In the genomic region with DNA sequence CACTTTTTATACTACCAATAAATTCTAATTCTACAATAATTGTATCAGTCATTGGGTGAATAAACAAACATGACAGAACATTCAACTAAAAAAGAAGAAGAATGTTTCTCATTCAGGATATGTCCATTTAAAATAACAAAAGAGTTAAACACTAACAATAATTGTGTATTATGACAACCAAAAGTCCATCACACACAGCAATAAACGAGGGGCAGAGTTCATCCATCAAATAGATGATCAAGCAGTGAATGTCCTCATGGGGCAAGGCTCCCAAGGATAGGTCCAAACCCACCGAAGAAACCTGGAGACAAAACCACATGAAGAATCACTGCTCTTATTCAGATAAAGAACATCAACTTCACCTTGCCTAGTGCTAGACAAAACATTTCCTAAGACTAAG, we compare ENCODE assay signal across 19 cellular contexts.
DNase-seq lines count a peak whose midpoint lies in the region; ATAC-seq and TF ChIP-seq lines count a peak whose summit lies in the region.
"Had no signal": no experiment of that assay in that cellular context is flagged by ENCODE, and none has a peak within 500 bp of the region (broad histone marks: within the 10 kb centered on the region; RNA-seq: fewer than 3 reads in every experiment).

No MANE protein-coding gene starts in this region.

- H3K79me2 ChIP-seq in ACC112 (ENCODE audit: control insufficient read depth, insufficient read depth, low read length, unreplicated experiment) (peaks cover 45% of the 10 kb centered on the region), PC-9 (ENCODE audit: low read depth) (peaks cover 78% of the 10 kb centered on the region)

- BruUV-seq in PC-9 (replicated peaks; lab: Mats Ljungman, UMichigan): no TSS peak
- BruUV-seq in Caco-2 (replicated peaks; lab: Mats Ljungman, UMichigan): no TSS peak

- 69 to 75% methylated on average over 2 of the region's 2 CpGs for WGBS in esophagus squamous epithelium, 2 donors

- TF ChIP-seq CTCF in PC-9 (conservative IDR thresholded peaks at IDR 0.05) (no peak), nephron (IDR thresholded peaks at IDR 0.05; ENCODE audit: unreplicated experiment in 3 of 3) (no peak), Caco-2 (IDR thresholded peaks at IDR 0.05; ENCODE audit: insufficient read depth in 1 of 2, low read depth in 1 of 2, low read length in 1 of 2, severe bottlenecking in 1 of 2, unreplicated experiment in 1 of 2) (no peak), esophagus squamous epithelium (IDR thresholded peaks at IDR 0.05) (no peak)

- H3K27ac Mint-ChIP-seq in nephron: peak overlapping the region; percentile 37 to 84 (median 41)
- no peak overlapping the region for H3K27ac Mint-ChIP-seq in Caco-2 (ENCODE audit: unreplicated experiment)
- H3K27ac Mint-ChIP-seq in activated naive CD4-positive, alpha-beta T cell treated with anti-CD3 and anti-CD28 coated beads for 36 hours: no peak overlapping the region
- H3K27ac Mint-ChIP-seq: CD8-positive, alpha-beta T cell had no signal

- no peaks in the 10 kb centered on the region; the same call in 1 of the 2 replicates for H4K20me1 ChIP-seq in PC-9 (ENCODE audit: insufficient read depth)

- H3K4me3 ChIP-seq in ACC112 (ENCODE audit: low read depth, low read length) (no peak overlapping the region), PC-9 (no peak overlapping the region), Caco-2 (ENCODE audit: low read depth, low read length) (no peak overlapping the region), esophagus squamous epithelium (no peak overlapping the region)
- H3K4me3 ChIP-seq: BLaER1 had no signal

- H3K27me3 Mint-ChIP-seq in nephron (ENCODE audit: low read depth) (no peaks in the 10 kb centered on the region), Caco-2 (ENCODE audit: insufficient read depth, unreplicated experiment) (no peaks in the 10 kb centered on the region)
- peaks cover 18% of the 10 kb centered on the region for H3K27me3 Mint-ChIP-seq in activated naive CD4-positive, alpha-beta T cell treated with anti-CD3 and anti-CD28 coated beads for 36 hours (ENCODE audit: low read depth)

- no peak for ATAC-seq in stimulated activated naive CD8-positive, alpha-beta T cell treated with anti-CD3 and anti-CD28 coated beads, Interleukin-15, Interleukin-2, amounts not matched to agents 100 U/mL and 50 U/mL, for 24 hours
- ATAC-seq: CD8-positive, alpha-beta T cell; HepG2 had no signal

- H3K9me3 ChIP-seq in PC-9 (ENCODE audit: insufficient read depth, low read depth): no peaks in the 10 kb centered on the region
- no peaks in the 10 kb centered on the region for H3K9me3 ChIP-seq in Caco-2
- H3K9me3 ChIP-seq in esophagus squamous epithelium: no peaks in the 10 kb centered on the region
- H3K9me3 ChIP-seq: BLaER1 had no signal

- H3K4me3 Mint-ChIP-seq in nephron: no peak overlapping the region
- no peak overlapping the region for H3K4me3 Mint-ChIP-seq in Caco-2 (ENCODE audit: unreplicated experiment)
- no peak overlapping the region for H3K4me3 Mint-ChIP-seq in activated naive CD4-positive, alpha-beta T cell treated with anti-CD3 and anti-CD28 coated beads for 36 hours
- H3K4me3 Mint-ChIP-seq: CD8-positive, alpha-beta T cell; HFFc6 had no signal

- H3K27me3 ChIP-seq in ACC112 (ENCODE audit: insufficient read depth, low read length): no peaks in the 10 kb centered on the region
- no peaks in the 10 kb centered on the region for H3K27me3 ChIP-seq in PC-9 (ENCODE audit: insufficient read depth, low read depth)
- no peaks in the 10 kb centered on the region for H3K27me3 ChIP-seq in Caco-2 (replicated peaks; ENCODE audit: control insufficient read depth, insufficient read depth, low read length)
- no peaks in the 10 kb centered on the region for H3K27me3 ChIP-seq in esophagus squamous epithelium
- H3K27me3 ChIP-seq: BLaER1 had no signal

- no peak overlapping the region for H2AFZ ChIP-seq in ACC112 (ENCODE audit: low read length, unreplicated experiment)
- H2AFZ ChIP-seq in PC-9: no peak overlapping the region

- H3K36me3 Mint-ChIP-seq in nephron (ENCODE audit: low read depth) (peaks cover 6% of the 10 kb centered on the region), Caco-2 (ENCODE audit: insufficient read depth, unreplicated experiment) (peaks cover 6% of the 10 kb centered on the region)
- no peaks in the 10 kb centered on the region for H3K36me3 Mint-ChIP-seq in activated naive CD4-positive, alpha-beta T cell treated with anti-CD3 and anti-CD28 coated beads for 36 hours (ENCODE audit: low read depth)
- H3K36me3 Mint-ChIP-seq: CD8-positive, alpha-beta T cell had no signal

- CTCF ChIA-PET in PC-9 (lab: Charles Lee) (no interaction called here), Caco-2 (lab: Charles Lee) (no interaction called here)
- CTCF ChIA-PET in activated naive CD4-positive, alpha-beta T cell treated with anti-CD3 and anti-CD28 coated beads for 36 hours (lab: Charles Lee): no interaction called here

- H3F3A ChIP-seq in PC-9 (ENCODE audit: insufficient read depth, low read depth): peaks cover 24% of the 10 kb centered on the region

- H3K36me3 ChIP-seq in ACC112 (ENCODE audit: insufficient read depth, low read length) (no peaks in the 10 kb centered on the region), PC-9 (ENCODE audit: low read depth) (no peaks in the 10 kb centered on the region), Caco-2 (ENCODE audit: control insufficient read depth, insufficient read depth, low read length) (no peaks in the 10 kb centered on the region), esophagus squamous epithelium (peaks cover 0 to 11% (median 0%) of the 10 kb centered on the region in 3 donors)

- DNase-seq in PC-9 (no peak), epithelial cell of prostate (ENCODE audit: low read depth, low spot score) (no peak), Caco-2 (no peak), esophagus squamous epithelium (lab: John Stamatoyannopoulos, UW) (no peak)
- DNase-seq in activated naive CD4-positive, alpha-beta T cell treated with anti-CD3 and anti-CD28 coated beads for 36 hours: no peak
- DNase-seq in stimulated activated naive CD8-positive, alpha-beta T cell treated with anti-CD3 and anti-CD28 coated beads, Interleukin-15, Interleukin-2, amounts not matched to agents 100 U/mL and 50 U/mL, for 24 hours: no peak
- DNase-seq: CD8-positive, alpha-beta T cell; DMS79; HFFc6; KG1; NCI-H1105 treated with DMSO at 0.1 percent for 48 hours; NCI-H1694; NCI-H2081 treated with DMSO at 0.1 percent for 48 hours; NCI-H446 treated with DMSO at 0.1 percent for 48 hours; NCI-H69 had no signal

- H3K9me3 Mint-ChIP-seq in nephron: no peaks in the 10 kb centered on the region
- no peaks in the 10 kb centered on the region for H3K9me3 Mint-ChIP-seq in Caco-2 (ENCODE audit: unreplicated experiment)
- H3K9me3 Mint-ChIP-seq in activated naive CD4-positive, alpha-beta T cell treated with anti-CD3 and anti-CD28 coated beads for 36 hours: no peaks in the 10 kb centered on the region
- H3K9me3 Mint-ChIP-seq: CD8-positive, alpha-beta T cell; HFFc6 had no signal

- TF ChIP-seq POLR2A in esophagus squamous epithelium (IDR thresholded peaks at IDR 0.05): no peak

- intact Hi-C loops in PC-9 (cut with micrococcal nuclease; ENCODE audit: unreplicated experiment): loop anchor here (1.0 to 5.0 kb wide), 3 partner anchors 10 to 59 kb away; no protein-coding TSS in a partner anchor
- intact Hi-C loops in Caco-2 (cut with micrococcal nuclease; ENCODE audit: unreplicated experiment): no loop called here
- intact Hi-C loops in activated naive CD4-positive, alpha-beta T cell treated with anti-CD3 and anti-CD28 coated beads for 36 hours (cut with micrococcal nuclease): loop anchor here (10.0 kb wide), 1 partner anchor 525 kb away; no protein-coding TSS in a partner anchor
- intact Hi-C loops in esophagus squamous epithelium (cut with DNase I): no loop called here

- peak overlapping the region; percentile 68 for H3K27ac ChIP-seq in ACC112 (ENCODE audit: low read depth, low read length)
- H3K27ac ChIP-seq in PC-9: peak overlapping the region; percentile 73
- peak overlapping the region; percentile 98 for H3K27ac ChIP-seq in epithelial cell of prostate
- no peak overlapping the region for H3K27ac ChIP-seq in esophagus squamous epithelium
- H3K27ac ChIP-seq: BLaER1 had no signal

- H3K4me1 Mint-ChIP-seq in nephron (peaks cover 74% of the 10 kb centered on the region), Caco-2 (ENCODE audit: low read depth, unreplicated experiment) (peaks cover 42% of the 10 kb centered on the region)
- peaks cover 7% of the 10 kb centered on the region for H3K4me1 Mint-ChIP-seq in activated naive CD4-positive, alpha-beta T cell treated with anti-CD3 and anti-CD28 coated beads for 36 hours (ENCODE audit: low read depth)

- peak overlapping the region; percentile 45; the same call in 1 of the 2 replicates for H3K4me2 ChIP-seq in PC-9

- POLR2A ChIA-PET in PC-9 (lab: Charles Lee; ENCODE audit: unreplicated experiment) (no interaction called here), Caco-2 (lab: Charles Lee) (no interaction called here)

- peaks cover 52% of the 10 kb centered on the region for H3K4me1 ChIP-seq in ACC112 (ENCODE audit: control insufficient read depth, insufficient read depth, low read length, unreplicated experiment)
- H3K4me1 ChIP-seq in PC-9 (replicated peaks; ENCODE audit: insufficient read depth): peaks cover 55% of the 10 kb centered on the region
- H3K4me1 ChIP-seq in Caco-2: peaks cover 21% of the 10 kb centered on the region
- peaks cover 13 to 95% (median 30%) of the 10 kb centered on the region in 3 donors for H3K4me1 ChIP-seq in esophagus squamous epithelium

- H3K9me2 ChIP-seq in PC-9 (ENCODE audit: insufficient read depth): no peaks in the 10 kb centered on the region

Comparison
In these comparisons a context has a peak if more than half of its experiments do, and no peak if none do; other contexts are left out.
1. H3K27ac ChIP-seq: peak in ACC112 (single experiment), PC-9 (single experiment) and epithelial cell of prostate (single experiment); none in esophagus squamous epithelium (0 of 4).
2. H3K27ac Mint-ChIP-seq: peak in nephron (3 of 3); none in Caco-2 (single experiment) and activated naive CD4-positive, alpha-beta T cell treated with anti-CD3 and anti-CD28 coated beads for 36 hours (single experiment).
3. intact Hi-C loops: an anchor here in PC-9 (1.0 to 5.0 kb wide) and activated naive CD4-positive, alpha-beta T cell treated with anti-CD3 and anti-CD28 coated beads for 36 hours (10.0 kb wide); none called in Caco-2 and esophagus squamous epithelium.